Comparison of ENCODE assay signal across 23 cellular contexts in genomic region chr16:78325532-78325931, GRCh38.
"Had no signal": no experiment of that assay in that cellular context is flagged by ENCODE, and none has a peak within 500 bp of the region (broad histone marks: within the 10 kb centered on the region; RNA-seq: fewer than 3 reads in every experiment).

No MANE protein-coding gene starts in this region.

- H3K27me3 ChIP-seq: gastrocnemius medialis, heart left ventricle, transverse colon, uterus had no signal

- DNase-seq: activated B cell treated with CpG ODN at 0.5 μM for 24 hours; activated CD4-positive, alpha-beta memory T cell treated with anti-CD3 and anti-CD28 coated beads, Interleukin-2, amount 10 ng/mL, durations not matched to agents 7 days and 5 days; activated CD4-positive, alpha-beta T cell treated with anti-CD3 and anti-CD28 coated beads for 48 hours; activated CD8-positive, alpha-beta memory T cell treated with anti-CD3 and anti-CD28 coated beads, Interleukin-2, amount 10 ng/mL, durations not matched to agents 7 days and 5 days; activated naive CD4-positive, alpha-beta T cell; activated naive CD8-positive, alpha-beta T cell treated with anti-CD3 and anti-CD28 coated beads for 36 hours; activated T-cell treated with anti-CD3 and anti-CD28 coated beads, Interleukin-2, amount 50 U/mL, for 1 hour; amniotic stem cell; caudate nucleus; gastrocnemius medialis; heart left ventricle; left ventricle myocardium superior; naive thymus-derived CD8-positive, alpha-beta T cell; posterior cingulate gyrus; stimulated activated CD4-positive, alpha-beta T cell treated with anti-CD3 and anti-CD28 coated beads, Interleukin-12 subunit alpha, Interleukin-12 subunit beta, amount 100 ng/mL, for 4 hours; stimulated activated CD4-positive, alpha-beta T cell treated with anti-CD3 and anti-CD28 coated beads, Interleukin-2, amount 100 ng/mL, for 24 hours; stimulated activated naive CD8-positive, alpha-beta T cell treated with anti-CD3 and anti-CD28 coated beads, Interleukin-15, Interleukin-2, amounts not matched to agents 100 U/mL and 50 U/mL, for 24 hours; substantia nigra; T-cell; transverse colon; uterus had no signal

- H3K4me3 ChIP-seq: gastrocnemius medialis, heart left ventricle, transverse colon, uterus had no signal

- H3K4me1 ChIP-seq: gastrocnemius medialis, transverse colon, uterus had no signal

- H3K36me3 ChIP-seq: gastrocnemius medialis, heart left ventricle, transverse colon, uterus had no signal

- ATAC-seq: activated CD8-positive, alpha-beta memory T cell treated with anti-CD3 and anti-CD28 coated beads, Interleukin-2, amount 10 ng/mL, durations not matched to agents 7 days and 5 days; activated T-helper 17 cell treated with anti-CD3 and anti-CD28 coated beads, Interleukin-2, amount 50 U/mL, for 72 hours; gastrocnemius medialis; heart left ventricle; left ventricle myocardium superior; naive thymus-derived CD8-positive, alpha-beta T cell; stimulated activated naive CD8-positive, alpha-beta T cell treated with anti-CD3 and anti-CD28 coated beads, Interleukin-15, Interleukin-2, amounts not matched to agents 100 U/mL and 50 U/mL, for 24 hours; T-cell had no signal

- H3K27ac ChIP-seq: gastrocnemius medialis, heart left ventricle, transverse colon, uterus had no signal

- H3K9me3 ChIP-seq: gastrocnemius medialis, heart left ventricle, transverse colon, uterus had no signal

- FAIRE-seq: endometrium had no signal
